8 cellular contexts compared by ENCODE assay signal in the genomic region with DNA sequence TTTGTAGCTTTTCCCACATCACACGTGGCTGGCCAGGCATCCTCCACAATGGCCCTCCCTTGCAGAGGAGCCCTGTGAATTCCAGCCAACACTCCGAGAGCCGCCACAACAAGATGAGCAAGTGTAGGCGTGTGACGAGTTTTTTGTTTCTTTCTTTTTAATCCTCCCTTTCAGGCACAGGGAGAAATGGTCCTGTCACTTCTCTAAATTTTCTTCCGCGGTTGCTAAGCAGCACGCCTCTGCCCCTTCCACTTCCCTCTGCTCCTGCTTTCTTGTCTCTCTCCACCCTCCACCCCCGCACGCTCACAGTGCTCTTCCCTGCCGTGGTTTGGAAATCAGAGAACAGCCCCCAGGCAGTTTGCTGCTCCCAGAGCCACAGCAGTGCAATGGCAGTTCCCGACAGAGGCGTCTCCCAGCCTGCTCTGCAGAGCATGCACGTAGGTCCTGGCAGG.
A peak's percentile ranks its signal among the peaks of the same experiment; 100 is the strongest.
DNase-seq lines count a peak whose midpoint lies in the region; ATAC-seq and TF ChIP-seq lines count a peak whose summit lies in the region.

No MANE protein-coding gene starts in this region.

- no peaks in the 10 kb centered on the region for H3K27me3 ChIP-seq in mammary epithelial cell (ENCODE audit: insufficient read depth, low read length)

- peaks cover 25% of the 10 kb centered on the region for H3K4me1 Mint-ChIP-seq in CD14-positive monocyte
- peaks cover 12 to 17% (median 14%) of the 10 kb centered on the region in 3 donors for H3K4me1 Mint-ChIP-seq in T-cell

- peaks cover 7 to 14% (median 11%) of the 10 kb centered on the region in 3 donors for H3K27me3 Mint-ChIP-seq in CD14-positive monocyte (ENCODE audit: low read depth in 3 of 3)
- peaks cover 0 to 17% of the 10 kb centered on the region in 2 donors for H3K27me3 Mint-ChIP-seq in T-cell

- H4K20me1 ChIP-seq in mammary epithelial cell (ENCODE audit: insufficient read depth, low read length) = no peaks in the 10 kb centered on the region

- H3K4me3 Mint-ChIP-seq in CD14-positive monocyte (peak overlapping the region; percentile 56 to 82), T-cell (peak overlapping the region in 1 of 3 donors; percentile 31)

- in situ Hi-C loops in mammary epithelial cell (cut with MboI; ENCODE audit: low sequenced_read_pairs in 2 of 2) = no loop called here

- no peak for ATAC-seq in T-cell (replicated peaks in 1 of 4)

- POLR2A ChIA-PET in T-cell (lab: Charles Lee) = no interaction called here

- no TSS peak for BruUV-seq in mammary epithelial cell (replicated peaks; lab: Mats Ljungman, UMichigan)

- H3K9ac ChIP-seq in mammary epithelial cell (ENCODE audit: insufficient read depth, low read length) = no peak overlapping the region

- intact Hi-C loops in CD14-positive monocyte (cut with micrococcal nuclease) = no loop called here
- intact Hi-C loops in mammary epithelial cell (cut with micrococcal nuclease) = loop anchor here (10.0 kb wide), 1 partner anchor 78 kb away; a partner anchor contains a TSS

- peak overlapping the region; percentile 69 for H3K4me2 ChIP-seq in mammary epithelial cell (ENCODE audit: insufficient read depth, low read depth, low read length)

- no peaks in the 10 kb centered on the region for H3K36me3 ChIP-seq in mammary epithelial cell (ENCODE audit: insufficient read depth, low read length)

- peaks cover 14% of the 10 kb centered on the region for H3K4me1 ChIP-seq in mammary epithelial cell (ENCODE audit: insufficient read depth, low read length)

- H3K9me3 ChIP-seq in mammary epithelial cell (replicated peaks; ENCODE audit: insufficient read depth, low read length) = no peaks in the 10 kb centered on the region

- H3K27ac Mint-ChIP-seq in CD14-positive monocyte (peak overlapping the region; percentile 0 to 89 (median 74)), T-cell (no peak overlapping the region)

- CTCF ChIA-PET in mammary epithelial cell (lab: Charles Lee; ENCODE audit: low non-redundant PET) (no interaction called here), T-cell (lab: Charles Lee) (no interaction called here)

- dilution Hi-C loops in mammary epithelial cell (cut with HindIII; ENCODE audit: low sequenced_read_pairs) = no loop called here

- WGBS in mammary epithelial cell (ENCODE audit: low coverage, missing lambda C conversion rate) = 0% methylated on average over 11 of the region's 14 CpGs

- H3K4me3 ChIP-seq in mammary epithelial cell (replicated peaks in 1 of 3; ENCODE audit: insufficient read depth in 1 of 3, low read depth in 2 of 3, low read length in 3 of 3) (peak overlapping the region in 2 of 3 experiments; percentile 19 to 25), skin epidermis (peak overlapping the region in 4 of 7 experiments; percentile 2 to 16 (median 6))

- TF ChIP-seq CTCF in CD14-positive monocyte (IDR thresholded peaks at IDR 0.05) (no peak), mammary epithelial cell (conservative IDR thresholded peaks at IDR 0.05 in 1 of 2, IDR thresholded peaks at IDR 0.05 in 1 of 2; ENCODE audit: extremely low read depth in 1 of 2, insufficient read depth in 1 of 2, low read depth in 1 of 2, low read length in 2 of 2) (no peak)

- DNase-seq in CD14-positive monocyte (ENCODE audit: low spot score) = no peak
- peak; percentile 86 for DNase-seq in NCI-H146 (lab: John Stamatoyannopoulos, UW)
- DNase-seq in mammary epithelial cell = peak; percentile 77
- DNase-seq in islet precursor cell = peak; percentile 96
- DNase-seq in activated T-cell treated with anti-CD3 and anti-CD28 coated beads for 4 hours = no peak
- no peak for DNase-seq in SHP77 treated with DMSO at 0.1 percent for 48 hours (lab: John Stamatoyannopoulos, UW)
- no peak for DNase-seq in T-cell

- H3K9me3 Mint-ChIP-seq in CD14-positive monocyte = no peaks in the 10 kb centered on the region
- H3K9me3 Mint-ChIP-seq in T-cell = no peaks in the 10 kb centered on the region

- H3K27ac ChIP-seq in mammary epithelial cell (ENCODE audit: insufficient read depth, low read depth, low read length) (no peak overlapping the region), skin epidermis (peak overlapping the region in 18 of 21 experiments; percentile 12 to 80 (median 60))

- H2AFZ ChIP-seq in mammary epithelial cell (ENCODE audit: low read depth, low read length) = peak overlapping the region; percentile 59

- no peaks in the 10 kb centered on the region for H3K79me2 ChIP-seq in mammary epithelial cell (ENCODE audit: insufficient read depth, low read length)

- no peaks in the 10 kb centered on the region for H3K36me3 Mint-ChIP-seq in CD14-positive monocyte
- no peaks in the 10 kb centered on the region for H3K36me3 Mint-ChIP-seq in T-cell

Comparison
In these comparisons a context has a peak if more than half of its experiments do, and no peak if none do; other contexts are left out.
1. DNase-seq: peak in NCI-H146 (single experiment), mammary epithelial cell (single experiment) and islet precursor cell (single experiment); none in CD14-positive monocyte (single experiment), activated T-cell treated with anti-CD3 and anti-CD28 coated beads for 4 hours (single experiment), SHP77 treated with DMSO at 0.1 percent for 48 hours (single experiment) and T-cell (0 of 34).
2. H3K27ac Mint-ChIP-seq: peak in CD14-positive monocyte (7 of 7); none in T-cell (0 of 2).